Comparison of ENCODE assay signal across 16 cellular contexts in genomic region chr3:127865941-127866340, GRCh38. TPM values are rescaled to one million over a fixed set of nuclear protein-coding genes. Genes with fewer than 3 reads are reported as not detected.
A peak's percentile ranks its signal among the peaks of the same experiment; 100 is the strongest.
DNase-seq lines count a peak whose midpoint lies in the region; ATAC-seq, FAIRE-seq and TF ChIP-seq lines count a peak whose summit lies in the region.
"Had no signal": no experiment of that assay in that cellular context is flagged by ENCODE, and none has a peak within 500 bp of the region (broad histone marks: within the 10 kb centered on the region; RNA-seq: fewer than 3 reads in every experiment).

No MANE protein-coding gene starts in this region.

- POLR2A ChIA-PET in SK-N-SH (lab: Yijun Ruan, JAX) (no interaction called here), H1 (lab: Charles Lee; ENCODE audit: partially characterized antibody) (no interaction called here)

- no peak overlapping the region for H2AK5ac ChIP-seq in H1 (ENCODE audit: low read depth, low read length)

- H4K20me1 ChIP-seq in SK-N-SH (ENCODE audit: insufficient read depth) (no peaks in the 10 kb centered on the region), H1 (replicated peaks in 1 of 2; ENCODE audit: control insufficient read depth in 1 of 2, insufficient read depth in 2 of 2, low read length in 2 of 2) (no peaks in the 10 kb centered on the region)

- intact Hi-C loops in tibial artery (cut with DNase I; ENCODE audit: low total_unique reads), result no loop called here

- H3K4me1 Mint-ChIP-seq in osteocyte (ENCODE audit: unreplicated experiment), result peaks cover 16% of the 10 kb centered on the region

- no peak overlapping the region for H3K14ac ChIP-seq in H1 (ENCODE audit: insufficient read length)

- TF ChIP-seq POLR2A in H1 (IDR thresholded peaks at IDR 0.05; ENCODE audit: control extremely low read depth in 1 of 2, low read depth in 2 of 2, low read length in 2 of 2), result no peak

- no peak overlapping the region for H2BK5ac ChIP-seq in H1 (ENCODE audit: low read depth, low read length)

- no peak for FAIRE-seq in H1 (lab: Jason Lieb, UNC)

- no peaks in the 10 kb centered on the region for H3K36me3 ChIP-seq in SK-N-SH (replicated peaks in 1 of 2; ENCODE audit: control insufficient read depth in 1 of 2, insufficient read depth in 2 of 2, low read length in 1 of 2)
- no peaks in the 10 kb centered on the region for H3K36me3 ChIP-seq in H1 (ENCODE audit: control insufficient read depth in 2 of 4, insufficient read depth in 4 of 4, low read length in 3 of 4)
- no peaks in the 10 kb centered on the region for H3K36me3 ChIP-seq in tibial artery
- H3K36me3 ChIP-seq: colonic mucosa, suprapubic skin had no signal

- no peak overlapping the region for H4K5ac ChIP-seq in H1 (ENCODE audit: insufficient read length, low read depth, low read length)

- no peak for DNase-seq in SK-N-SH
- DNase-seq in NCI-H69 (lab: John Stamatoyannopoulos, UW), result peak; percentile 8
- no peak for DNase-seq in H1 (ENCODE audit: low read depth in 1 of 2, low spot score in 2 of 2)
- no peak for DNase-seq in osteocyte (ENCODE audit: extremely low spot score, unreplicated experiment)
- no peak for DNase-seq in tibial artery
- no peak for DNase-seq in NCI-H345 treated with DMSO at 0.1 percent for 48 hours (lab: John Stamatoyannopoulos, UW; ENCODE audit: unreplicated experiment)
- DNase-seq: colonic mucosa; SHP77; stimulated activated CD4-positive, alpha-beta T cell treated with anti-CD3 and anti-CD28 coated beads, Interleukin-4, amount 100 ng/mL, for 1 hour had no signal

- H3K27me3 Mint-ChIP-seq in osteocyte (ENCODE audit: unreplicated experiment), result no peaks in the 10 kb centered on the region

- H3K4me1 ChIP-seq in SK-N-SH (ENCODE audit: control insufficient read depth in 1 of 2, insufficient read depth in 2 of 2, low read depth in 1 of 2, low read length in 1 of 2) (no peaks in the 10 kb centered on the region; a peak in 1 of 4 replicates), H1 (replicated peaks in 1 of 4; ENCODE audit: control insufficient read depth in 3 of 4, insufficient read depth in 4 of 4, low read length in 3 of 4) (no peaks in the 10 kb centered on the region), tibial artery (no peaks in the 10 kb centered on the region)
- H3K4me1 ChIP-seq: colonic mucosa, suprapubic skin had no signal

- no peaks in the 10 kb centered on the region for H3K9me2 ChIP-seq in SK-N-SH

- no peak overlapping the region for H3K4ac ChIP-seq in H1 (replicated peaks; ENCODE audit: insufficient read length, low read depth, low read length)

- no peak overlapping the region for H2BK15ac ChIP-seq in H1 (ENCODE audit: low read length)

- H3K27me3 ChIP-seq in SK-N-SH (ENCODE audit: insufficient read depth), result peaks cover 11% of the 10 kb centered on the region
- H3K27me3 ChIP-seq in H1 (replicated peaks in 1 of 4; ENCODE audit: control insufficient read depth in 3 of 4, extremely low read depth in 1 of 4, insufficient read depth in 3 of 4, low read length in 3 of 4), result no peaks in the 10 kb centered on the region
- H3K27me3 ChIP-seq in tibial artery, result no peaks in the 10 kb centered on the region
- H3K27me3 ChIP-seq: colonic mucosa, suprapubic skin had no signal

- no peaks in the 10 kb centered on the region for H3F3A ChIP-seq in SK-N-SH (replicated peaks; ENCODE audit: insufficient read depth)

- no peaks in the 10 kb centered on the region for H3K23me2 ChIP-seq in H1 (ENCODE audit: low read depth, low read length)

- no peak for TF ChIP-seq EP300 in SK-N-SH (IDR thresholded peaks at IDR 0.05; ENCODE audit: borderline replicate concordance in 1 of 2, low read depth in 1 of 2, low read length in 1 of 2)
- TF ChIP-seq EP300 in H1 (IDR thresholded peaks at IDR 0.05; ENCODE audit: borderline replicate concordance in 1 of 2, low read depth in 2 of 2, low read length in 2 of 2), result no peak

- peak overlapping the region; percentile 53 for H3K56ac ChIP-seq in H1 (replicated peaks; ENCODE audit: insufficient read length, low read depth, low read length)

- no peak overlapping the region for H3K4me3 Mint-ChIP-seq in osteocyte (ENCODE audit: unreplicated experiment)
- H3K4me3 Mint-ChIP-seq: activated T-helper 1 cell treated with anti-CD3 and anti-CD28 coated beads, Interleukin-12 subunit alpha, Interleukin-12 subunit beta, Interleukin-2, Interleukin-4 antibody, amounts not matched to agents 30 ng/mL and 10 ng/mL and 1 ng/mL, durations not matched to agents 14 hours and 24 hours and 36 hours had no signal

- no peaks in the 10 kb centered on the region for H3K9me3 Mint-ChIP-seq in osteocyte (ENCODE audit: unreplicated experiment)
- H3K9me3 Mint-ChIP-seq: activated T-helper 1 cell treated with anti-CD3 and anti-CD28 coated beads, Interleukin-12 subunit alpha, Interleukin-12 subunit beta, Interleukin-2, Interleukin-4 antibody, amounts not matched to agents 30 ng/mL and 10 ng/mL and 1 ng/mL, durations not matched to agents 14 hours and 24 hours and 36 hours had no signal

- no peak overlapping the region for H3K18ac ChIP-seq in H1 (ENCODE audit: extremely low read depth, low read length)

- TF ChIP-seq RAD21 in SK-N-SH (IDR thresholded peaks at IDR 0.05; ENCODE audit: low read length) (no peak), H1 (IDR thresholded peaks at IDR 0.05 in 1 of 2, conservative IDR thresholded peaks at IDR 0.05 in 1 of 2; ENCODE audit: low read depth in 2 of 2, low read length in 2 of 2) (no peak)

- H2BK20ac ChIP-seq in H1 (ENCODE audit: low read length), result no peak overlapping the region

- H3K36me3 Mint-ChIP-seq in osteocyte (ENCODE audit: unreplicated experiment), result peaks cover 2% of the 10 kb centered on the region

- H3K79me2 ChIP-seq in SK-N-SH (ENCODE audit: insufficient read depth) (no peaks in the 10 kb centered on the region), H1 (ENCODE audit: control insufficient read depth in 1 of 2, insufficient read depth in 2 of 2, low read length in 2 of 2) (no peaks in the 10 kb centered on the region)

- TF ChIP-seq CTCF in SK-N-SH (IDR thresholded peaks at IDR 0.05), result no peak
- no peak for TF ChIP-seq CTCF in H1 (IDR thresholded peaks at IDR 0.05; ENCODE audit: control extremely low read depth in 1 of 3, insufficient read depth in 1 of 3, low read depth in 1 of 3, low read length in 3 of 3)
- TF ChIP-seq CTCF in osteocyte (IDR thresholded peaks at IDR 0.05), result peak; percentile 36
- no peak for TF ChIP-seq CTCF in tibial artery (IDR thresholded peaks at IDR 0.05)

- H2BK120ac ChIP-seq in H1 (replicated peaks; ENCODE audit: low read depth, low read length), result no peak overlapping the region

- no peak overlapping the region for H3K23ac ChIP-seq in H1 (ENCODE audit: insufficient read length)

- no peaks in the 10 kb centered on the region for H3K79me1 ChIP-seq in H1 (ENCODE audit: low read depth, low read length)

- H3K4me3 ChIP-seq in SK-N-SH (ENCODE audit: low read depth in 2 of 2, low read length in 1 of 2) (no peak overlapping the region), H1 (ENCODE audit: extremely low read depth in 1 of 4, insufficient read depth in 2 of 4, low read depth in 3 of 4, low read length in 4 of 4) (no peak overlapping the region), tibial artery (no peak overlapping the region)
- H3K4me3 ChIP-seq: colonic mucosa, suprapubic skin had no signal

- no peak overlapping the region for H3K4me2 ChIP-seq in SK-N-SH
- no peak overlapping the region for H3K4me2 ChIP-seq in H1 (ENCODE audit: insufficient read depth in 1 of 2, low read depth in 2 of 2, low read length in 2 of 2)

- WGBS in SK-N-SH (ENCODE audit: low lambda C conversion rate), result 41% methylated on average over 4 of the region's 4 CpGs
- 73% methylated on average over 4 of the region's 4 CpGs; no CpG with 5 or more reads in 1 of the 2 experiments for WGBS in H1 (ENCODE audit: extremely low coverage in 1 of 2, insufficient coverage in 1 of 2, insufficient read length in 1 of 2, insufficient replicate concordance in 2 of 2, low coverage in 1 of 2, low lambda C conversion rate in 2 of 2, missing lambda C conversion rate in 1 of 2), 2 experiments

- H2BK12ac ChIP-seq in H1 (ENCODE audit: low read depth, low read length), result no peak overlapping the region

- H4K8ac ChIP-seq in H1 (ENCODE audit: extremely low read depth, insufficient read depth, low read length), result no peak overlapping the region

- H3K9me3 ChIP-seq in SK-N-SH (no peaks in the 10 kb centered on the region), H1 (ENCODE audit: insufficient read depth in 2 of 2, low read depth in 1 of 2, low read length in 1 of 2) (no peaks in the 10 kb centered on the region), tibial artery (no peaks in the 10 kb centered on the region)
- H3K9me3 ChIP-seq: colonic mucosa, suprapubic skin had no signal

- CTCF ChIA-PET in SK-N-SH (lab: Yijun Ruan, JAX), result no interaction called here
- CTCF ChIA-PET in H1 (lab: Charles Lee; ENCODE audit: partially characterized antibody), result interaction anchor here (0.7 to 1.5 kb wide), 9 partner anchors 8 to 119 kb away, joined by 3 read pairs; no protein-coding TSS in a partner anchor

- no peak overlapping the region for H3K9ac ChIP-seq in SK-N-SH
- no peak overlapping the region for H3K9ac ChIP-seq in H1 (replicated peaks in 1 of 4; ENCODE audit: extremely low read depth in 1 of 4, low read depth in 3 of 4, low read length in 3 of 4)

- H3K27ac ChIP-seq in SK-N-SH (ENCODE audit: low read depth in 2 of 2, low read length in 1 of 2) (no peak overlapping the region), H1 (ENCODE audit: low read depth, low read length) (no peak overlapping the region), tibial artery (no peak overlapping the region)
- H3K27ac ChIP-seq: colonic mucosa, suprapubic skin, VCaP had no signal

- peak; percentile 31; the same call in 1 of the 3 replicates for ATAC-seq in SK-N-SH treated with all-trans-retinoic acid at 6 μM for 48 hours
- no peak for ATAC-seq in HG02798 (IDR thresholded peaks at IDR 0.05; ENCODE audit: poor library complexity, unreplicated experiment)

- H2AFZ ChIP-seq in SK-N-SH (ENCODE audit: low read depth), result no peak overlapping the region
- H2AFZ ChIP-seq in H1 (ENCODE audit: low read length), result no peak overlapping the region

- H4K91ac ChIP-seq in H1 (replicated peaks; ENCODE audit: insufficient read length, low read length), result no peak overlapping the region

- peak overlapping the region; percentile 54 for H3K27ac Mint-ChIP-seq in osteocyte (ENCODE audit: unreplicated experiment)
- H3K27ac Mint-ChIP-seq: activated T-helper 1 cell treated with anti-CD3 and anti-CD28 coated beads, Interleukin-12 subunit alpha, Interleukin-12 subunit beta, Interleukin-2, Interleukin-4 antibody, amounts not matched to agents 30 ng/mL and 10 ng/mL and 1 ng/mL, durations not matched to agents 14 hours and 24 hours and 36 hours had no signal

RNA-seq across cellular contexts. Expression of gene MGLL, which starts 43.6 kb away (rescaled TPM):
- polyA plus RNA-seq in SK-N-SH (2012; rRNA removed) (2.0 and 2.2 TPM in 2 replicates), H1 (2011; rRNA removed) (0.05 and 0.24 TPM in 2 replicates)
- polyA plus RNA-seq in SK-N-SH (2012; cell fraction: cytosol; rRNA removed), result 1.7 and 2.7 TPM in 2 replicates
- 2.2 and 3.7 TPM in 2 replicates for polyA plus RNA-seq in SK-N-SH (2012; cell fraction: nucleus; rRNA removed)
- total RNA-seq in H1 (2021; fragmentation: NEBNext Ultra II Directional; extraction: Animal tissue kit (Norgen Biotek cat#: 25700)), result 0.34 and 0.75 TPM in 2 replicates
- polyA plus RNA-seq in H1 (2011; cell fraction: cytosol; rRNA removed), result 0.13 TPM
- polyA plus RNA-seq in H1 (2011; cell fraction: nucleus; rRNA removed), result 0.13 TPM
- 0.05 to 1.1 TPM (median 0.35 TPM) in 4 replicates for polyA plus RNA-seq in H1 (2012, experiment 1 of 2)
- 0.10 TPM for polyA plus RNA-seq in H1 (2012, experiment 2 of 2)
- 0.79 TPM for polyA plus RNA-seq in H1 (2013, experiment 1 of 2)
- polyA plus RNA-seq in H1 (2013, experiment 2 of 2), result 0.64 TPM
- polyA minus RNA-seq in H1 (2011; rRNA and poly(A)+ RNA removed), result 0.38 and 1.6 TPM in 2 replicates
- polyA minus RNA-seq in H1 (2011; cell fraction: cytosol; rRNA and poly(A)+ RNA removed), result 15.9 TPM
- polyA minus RNA-seq in H1 (2011; cell fraction: nucleus; rRNA and poly(A)+ RNA removed), result 0.70 TPM
- total RNA-seq in osteocyte, result 102 and 112 TPM in 2 replicates

RNA-seq across cellular contexts. Expression of gene KBTBD12, which starts 49.1 kb away (rescaled TPM):
- polyA plus RNA-seq in SK-N-SH (2012; rRNA removed) (not detected in 2 replicates), H1 (2011; rRNA removed) (0.20 and 0.33 TPM in 2 replicates)
- polyA plus RNA-seq in SK-N-SH (2012; cell fraction: cytosol; rRNA removed), result not detected in 2 replicates
- not detected in 2 replicates for polyA plus RNA-seq in SK-N-SH (2012; cell fraction: nucleus; rRNA removed)
- total RNA-seq in H1 (2021; fragmentation: NEBNext Ultra II Directional; extraction: Animal tissue kit (Norgen Biotek cat#: 25700)), result 0.17 and 0.63 TPM in 2 replicates
- 0.35 TPM for polyA plus RNA-seq in H1 (2011; cell fraction: cytosol; rRNA removed)
- 0.16 TPM for polyA plus RNA-seq in H1 (2011; cell fraction: nucleus; rRNA removed)
- 0.20 to 0.29 TPM (median 0.25 TPM) in 4 replicates for polyA plus RNA-seq in H1 (2012, experiment 1 of 2)
- not detected for polyA plus RNA-seq in H1 (2012, experiment 2 of 2)
- 0.20 TPM for polyA plus RNA-seq in H1 (2013, experiment 1 of 2)
- 0.11 TPM for polyA plus RNA-seq in H1 (2013, experiment 2 of 2)
- 0.46 and 0.76 TPM in 2 replicates for polyA minus RNA-seq in H1 (2011; rRNA and poly(A)+ RNA removed)
- polyA minus RNA-seq in H1 (2011; cell fraction: cytosol; rRNA and poly(A)+ RNA removed), result 0.73 TPM
- 3.0 TPM for polyA minus RNA-seq in H1 (2011; cell fraction: nucleus; rRNA and poly(A)+ RNA removed)
- not detected in 2 replicates for total RNA-seq in osteocyte
- total RNA-seq: A673; activated T-helper 1 cell treated with anti-CD3 and anti-CD28 coated beads, Interleukin-12 subunit alpha, Interleukin-12 subunit beta, Interleukin-2, Interleukin-4 antibody, amounts not matched to agents 30 ng/mL and 10 ng/mL and 1 ng/mL, durations not matched to agents 14 hours and 24 hours and 36 hours; NCI-H460 had no signal

Comparison
In these comparisons a context has a peak if more than half of its experiments do, and no peak if none do; other contexts are left out.
1. RNA of gene MGLL, which starts 43.6 kb away (total RNA-seq): 102 to 112 TPM in osteocyte; 0.34 to 0.75 TPM in H1; every median in the first group is over 10 times any median in the second.